ENCODE assay signal across 1 cellular context in genomic region chr22:46695346-46696224, GRCh38.
TF ChIP-seq lines count a peak whose summit lies in the region.

No MANE protein-coding gene starts in this region.

TF ChIP-seq in GM12878, 131 proteins besides CTCF, POLR2A, EP300 and RAD21 (continued from another document):
- TF ChIP-seq PKNOX1 (IDR thresholded peaks at IDR 0.05) (no peak), ZNF592 (IDR thresholded peaks at IDR 0.05) (no peak), HCFC1 (IDR thresholded peaks at IDR 0.05; ENCODE audit: low read length) (no peak), MEF2B (IDR thresholded peaks at IDR 0.05; ENCODE audit: partially characterized antibody, poor library complexity, severe bottlenecking) (no peak), LARP7 (IDR thresholded peaks at IDR 0.05) (no peak), SUPT20H (IDR thresholded peaks at IDR 0.05; ENCODE audit: borderline replicate concordance, control insufficient read depth, low read depth, low read length) (no peak), SPI1 (IDR thresholded peaks at IDR 0.05; ENCODE audit: borderline replicate concordance, insufficient read depth, low read depth, low read length) (no peak)
